In the genomic region with DNA sequence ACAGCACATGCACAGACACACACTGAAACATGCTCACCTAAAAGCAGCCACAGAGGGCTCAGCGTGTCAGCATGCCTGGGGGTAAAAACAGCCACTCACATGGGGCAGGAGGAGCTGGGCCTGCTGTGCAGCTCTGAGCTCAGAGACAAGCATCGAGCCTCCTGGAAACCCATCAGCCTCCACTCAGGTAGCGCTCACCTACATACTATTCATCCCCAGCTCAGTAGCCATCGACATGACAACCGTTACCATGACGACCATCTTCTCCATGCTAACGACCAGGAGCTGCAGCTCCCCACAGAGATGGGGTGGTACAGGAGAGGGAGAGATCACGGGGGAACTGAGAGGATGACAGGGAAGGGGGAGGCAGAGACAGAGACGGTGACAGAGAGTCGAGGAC, we compare ENCODE assay signal across 10 cellular contexts. TPM values are rescaled to one million over a fixed set of nuclear protein-coding genes. Genes with fewer than 3 reads are reported as not detected.
A peak's percentile ranks its signal among the peaks of the same experiment; 100 is the strongest.
DNase-seq lines count a peak whose midpoint lies in the region.
"Had no signal": no experiment of that assay in that cellular context is flagged by ENCODE, and none has a peak within 500 bp of the region (broad histone marks: within the 10 kb centered on the region; RNA-seq: fewer than 3 reads in every experiment).

No MANE protein-coding gene starts in this region.

- H3K36me3 ChIP-seq in SJCRH30: peaks cover 32% of the 10 kb centered on the region

- no peaks in the 10 kb centered on the region for H3K27me3 ChIP-seq in SJCRH30

- no peaks in the 10 kb centered on the region for H3K9me3 ChIP-seq in SJCRH30 (replicated peaks)
- H3K9me3 ChIP-seq: left ventricle myocardium inferior had no signal

- H3K4me1 ChIP-seq in SJCRH30: peaks cover 70% of the 10 kb centered on the region

- DNase-seq in Ammon's horn (ENCODE audit: low spot score) (peak; percentile 71), NCI-H1417 (lab: John Stamatoyannopoulos, UW) (peak; percentile 83 to 97 (median 84)), SJCRH30 (peak; percentile 70 to 76), iPS DF 19.7 (ENCODE audit: low read depth, low spot score) (peak; percentile 80), ecto neural progenitor cell (ENCODE audit: low spot score) (no peak), Kasumi-1 (lab: John Stamatoyannopoulos, UW) (no peak), C1 segment of cervical spinal cord (lab: John Stamatoyannopoulos, UW) (no peak)
- DNase-seq in stimulated activated naive CD4-positive, alpha-beta T cell treated with Interleukin-2 at 50 U/mL for 16 hours (lab: John Stamatoyannopoulos, UW): no peak
- DNase-seq: activated naive CD8-positive, alpha-beta T cell treated with anti-CD3 and anti-CD28 coated beads, Interleukin-2, amount 50 U/mL, for 24 hours; left ventricle myocardium inferior had no signal

- peak overlapping the region; percentile 54 for H3K4me3 ChIP-seq in SJCRH30
- H3K4me3 ChIP-seq: left ventricle myocardium inferior had no signal

- peak overlapping the region; percentile 100 for H3K27ac ChIP-seq in SJCRH30
- H3K27ac ChIP-seq: left ventricle myocardium inferior had no signal

RNA-seq across cellular contexts. Expression of a gene that starts 28.6 kb away (rescaled TPM):
- total RNA-seq in SJCRH30 (2014; rRNA removed; shearing (Covaris generic)): 201 and 210 TPM in 2 replicates

Comparison
In these comparisons a context has a peak if more than half of its experiments do, and no peak if none do; other contexts are left out.
1. DNase-seq: peak in Ammon's horn (single experiment), NCI-H1417 (3 of 3), SJCRH30 (2 of 2) and iPS DF 19.7 (single experiment); none in ecto neural progenitor cell (single experiment), Kasumi-1 (0 of 2), stimulated activated naive CD4-positive, alpha-beta T cell treated with Interleukin-2 at 50 U/mL for 16 hours (single experiment) and C1 segment of cervical spinal cord (0 of 14).